ENCODE assay signal across 8 cellular contexts in the genomic region with DNA sequence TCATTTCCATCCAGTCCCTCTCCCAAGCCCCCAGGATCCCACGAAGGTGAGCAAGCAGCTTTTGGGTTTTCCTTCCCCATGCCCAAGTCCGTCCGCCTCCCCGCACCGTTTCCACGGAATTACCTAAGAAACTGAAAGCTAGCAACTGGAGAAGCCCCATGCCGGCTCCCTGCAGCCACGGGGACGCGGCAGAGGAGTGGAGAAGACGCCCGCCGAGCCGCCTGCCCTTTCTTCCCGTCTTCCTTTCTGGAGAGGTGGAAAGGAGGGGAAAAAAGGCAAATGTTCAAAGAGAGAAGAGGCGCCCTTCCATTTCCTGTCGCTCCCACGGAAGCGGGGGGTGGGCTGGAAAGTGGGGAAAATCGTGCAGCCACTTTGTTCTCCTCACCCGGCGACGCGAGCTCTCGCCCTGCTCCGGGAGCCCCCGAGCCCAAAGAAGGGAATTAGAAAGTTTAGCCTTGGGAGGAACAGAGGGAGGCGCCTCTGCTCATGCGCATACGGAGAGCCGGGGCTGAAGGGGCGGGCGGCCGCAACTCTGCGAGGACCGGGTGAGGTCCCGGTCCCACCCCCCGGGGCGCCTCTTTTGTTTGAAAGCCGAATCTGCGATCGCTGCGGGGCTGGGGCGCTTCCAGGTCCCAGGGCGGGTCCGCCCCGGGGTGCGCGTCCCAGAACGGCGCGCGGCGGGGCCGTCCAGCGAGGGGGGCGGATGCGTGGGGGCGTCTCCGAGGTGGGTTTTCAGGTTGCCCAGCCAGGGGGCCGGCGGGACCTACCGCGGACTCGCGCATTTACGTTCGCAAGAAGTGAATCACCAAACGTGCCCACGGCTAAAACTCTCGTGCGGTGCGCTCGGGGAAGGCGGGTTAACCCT. TPM values are rescaled to one million over a fixed set of nuclear protein-coding genes. Genes with fewer than 3 reads are reported as not detected.
A peak's percentile ranks its signal among the peaks of the same experiment; 100 is the strongest.
DNase-seq lines count a peak whose midpoint lies in the region; ATAC-seq and TF ChIP-seq lines count a peak whose summit lies in the region.

Gene LAMB1 (minus strand): TSS at position 436 of the 865 bp plus-strand sequence. CDS start 276 bp downstream, at position 160.

- peak within 1 kb of the TSS; percentile 79 for H3K4me2 ChIP-seq in H9 (ENCODE audit: insufficient read depth, insufficient read length, low read length)

- peaks cover 68% of the 10 kb centered on the region for H3K27me3 Mint-ChIP-seq in H9 (ENCODE audit: low read depth)

- H2BK5ac ChIP-seq in H9 (ENCODE audit: insufficient read length, low read length), result no peak within 1 kb of the TSS

- H2AK5ac ChIP-seq in H9 (ENCODE audit: insufficient read length, low read length), result no peak within 1 kb of the TSS

- H4K5ac ChIP-seq in H9 (ENCODE audit: insufficient read length, low read depth, low read length), result no peak within 1 kb of the TSS

- H3K23ac ChIP-seq in H9 (ENCODE audit: insufficient read length, low read depth, low read length), result no peak within 1 kb of the TSS

- no peak within 1 kb of the TSS for H3K27ac ChIP-seq in H9 (ENCODE audit: insufficient read length, low read depth, low read length)
- peak within 1 kb of the TSS; percentile 74 for H3K27ac ChIP-seq in SJCRH30

- WGBS in H9 (ENCODE audit: extremely low coverage, insufficient read length, low lambda C conversion rate), result no CpG with 5 or more reads among the region's 75 CpGs

- H3K36me3 Mint-ChIP-seq in H9 (ENCODE audit: insufficient read depth in 1 of 3, low read depth in 3 of 3), result peaks cover 2 to 17% (median 4%) of the 10 kb centered on the region in 3 experiments; a peak in 5 of 7 replicates

- H3K4me3 ChIP-seq in SJCRH30, result peak within 1 kb of the TSS; percentile 80

- no peak within 1 kb of the TSS for H3T11ph ChIP-seq in H9 (ENCODE audit: low read length)

- H3K9ac ChIP-seq in H9 (ENCODE audit: extremely low read depth, insufficient read length, low read length), result no peak within 1 kb of the TSS

- H3K23me2 ChIP-seq in H9 (ENCODE audit: insufficient read length, low read depth, low read length, poor library complexity, severe bottlenecking), result peaks cover 16% of the 10 kb centered on the region

- no peaks in the 10 kb centered on the region for H3K79me2 ChIP-seq in H9 (ENCODE audit: insufficient read depth, low read length)

- no peak within 1 kb of the TSS for H2BK20ac ChIP-seq in H9 (ENCODE audit: low read depth, low read length, poor library complexity, severe bottlenecking)

- H4K20me1 ChIP-seq in H9 (ENCODE audit: control insufficient read depth, insufficient read depth, insufficient read length), result no peaks in the 10 kb centered on the region

- H3K27me3 ChIP-seq in H9 (ENCODE audit: insufficient read depth, low read length) (peaks cover 51% of the 10 kb centered on the region), SJCRH30 (no peaks in the 10 kb centered on the region)

- H3K9me3 ChIP-seq in H9 (ENCODE audit: control insufficient read depth, low read depth, low read length), result no peaks in the 10 kb centered on the region
- H3K9me3 ChIP-seq in SJCRH30 (replicated peaks), result no peaks in the 10 kb centered on the region

- no peak within 1 kb of the TSS for H4K91ac ChIP-seq in H9 (ENCODE audit: insufficient read length, low read depth, low read length)

- no peak within 1 kb of the TSS for H3K4ac ChIP-seq in H9 (ENCODE audit: low read depth, low read length)

- H3K27ac Mint-ChIP-seq in H9, result peak within 1 kb of the TSS in 1 of 3 experiments; percentile 57; a peak in 1 of 7 replicates

- no peak within 1 kb of the TSS for H3K56ac ChIP-seq in H9 (ENCODE audit: insufficient read length, low read depth, low read length)

- no peak within 1 kb of the TSS; the same call in 1 of the 2 replicates for H2BK15ac ChIP-seq in H9 (ENCODE audit: low read depth, low read length)

- H3K9me3 Mint-ChIP-seq in H9, result no peaks in the 10 kb centered on the region; a peak in 2 of 5 replicates

- peak within 1 kb of the TSS; percentile 82 to 88 for H3K4me3 Mint-ChIP-seq in H9

- H4K8ac ChIP-seq in H9 (replicated peaks; ENCODE audit: insufficient read length, low read depth, low read length), result no peak within 1 kb of the TSS

- no peak within 1 kb of the TSS for H2AFZ ChIP-seq in H9 (ENCODE audit: low read length)

- H3K36me3 ChIP-seq in SJCRH30, result peaks cover under 1% of the 10 kb centered on the region; the same call in 1 of the 2 replicates

- H3K18ac ChIP-seq in H9 (ENCODE audit: insufficient read length, low read depth, low read length), result peak within 1 kb of the TSS; percentile 8

- no peaks in the 10 kb centered on the region for H3K79me1 ChIP-seq in H9 (ENCODE audit: insufficient read depth, low read depth, low read length, poor library complexity, severe bottlenecking)

- peaks cover 24 to 25% of the 10 kb centered on the region in 2 experiments for H3K4me1 Mint-ChIP-seq in H9

- peak; percentile 93 for DNase-seq in AG08396 (ENCODE audit: low spot score)
- peak; percentile 84 for DNase-seq in H9
- DNase-seq in SJCRH30, result peak; percentile 90
- peak in 1 of 2 donors; percentile 78 for DNase-seq in dermis microvascular lymphatic vessel endothelial cell (ENCODE audit: low read depth in 2 of 2)
- peak; percentile 73 for DNase-seq in left lobe of liver (ENCODE audit: low spot score)
- DNase-seq in stimulated activated naive CD8-positive, alpha-beta T cell treated with anti-CD3 and anti-CD28 coated beads, Interleukin-15, Interleukin-2, amounts not matched to agents 100 U/mL and 50 U/mL, for 24 hours, result peak; percentile 29
- DNase-seq in activated gamma-delta T cell (lab: John Stamatoyannopoulos, UW), result no peak
- no peak for DNase-seq in stimulated activated naive CD4-positive, alpha-beta T cell (lab: John Stamatoyannopoulos, UW)

- no peak within 1 kb of the TSS for H2BK120ac ChIP-seq in H9 (ENCODE audit: low read depth, low read length, poor library complexity, severe bottlenecking)

- TF ChIP-seq CTCF in H9 (conservative IDR thresholded peaks at IDR 0.05), result no peak

- H3K4me1 ChIP-seq in H9 (ENCODE audit: insufficient read depth, low read length) (no peaks in the 10 kb centered on the region; the same call in 1 of the 2 replicates), SJCRH30 (peaks cover 11% of the 10 kb centered on the region; the same call in 1 of the 2 replicates)

- ATAC-seq in left lobe of liver, result peak; percentile 69
- ATAC-seq in stimulated activated naive CD8-positive, alpha-beta T cell treated with anti-CD3 and anti-CD28 coated beads, Interleukin-15, Interleukin-2, amounts not matched to agents 100 U/mL and 50 U/mL, for 24 hours, result peak; percentile 45

- H2BK12ac ChIP-seq in H9 (ENCODE audit: insufficient read length, low read depth, low read length), result no peak within 1 kb of the TSS

- peak within 1 kb of the TSS; percentile 43 for H3K14ac ChIP-seq in H9 (ENCODE audit: insufficient read depth, low read length)

RNA-seq across cellular contexts. Expression of gene LAMB1, which starts in this region (rescaled TPM):
- 75.8 and 78.9 TPM in 2 replicates for total RNA-seq in H9 (2021)
- 100 and 106 TPM in 2 replicates for total RNA-seq in SJCRH30 (2014; rRNA removed; shearing (Covaris generic))
- total RNA-seq in dermis microvascular lymphatic vessel endothelial cell, result 425 and 463 TPM in 2 replicates
- total RNA-seq in left lobe of liver, result 29.1 TPM

Comparison
In these comparisons a context has a peak if more than half of its experiments do, and no peak if none do; other contexts are left out.
1. DNase-seq: peak in AG08396 (single experiment), H9 (single experiment), SJCRH30 (2 of 2), left lobe of liver (single experiment) and stimulated activated naive CD8-positive, alpha-beta T cell treated with anti-CD3 and anti-CD28 coated beads, Interleukin-15, Interleukin-2, amounts not matched to agents 100 U/mL and 50 U/mL, for 24 hours (single experiment); none in activated gamma-delta T cell (single experiment) and stimulated activated naive CD4-positive, alpha-beta T cell (0 of 6).